ENCODE assay signal across 13 cellular contexts in genomic region chr10:28304032-28304571, GRCh38. TPM values are rescaled to one million over a fixed set of nuclear protein-coding genes. Genes with fewer than 3 reads are reported as not detected.
DNase-seq lines count a peak whose midpoint lies in the region; ATAC-seq, FAIRE-seq and TF ChIP-seq lines count a peak whose summit lies in the region.
"Had no signal": no experiment of that assay in that cellular context is flagged by ENCODE, and none has a peak within 500 bp of the region (broad histone marks: within the 10 kb centered on the region; RNA-seq: fewer than 3 reads in every experiment).

No MANE protein-coding gene starts in this region.

- CTCF ChIA-PET in K562 (lab: Yijun Ruan, JAX; ENCODE audit: low intra/inter-chr PET ratio): no interaction called here

- H3K36me3 ChIP-seq in HUES64 (ENCODE audit: insufficient read depth, low read length): no peaks in the 10 kb centered on the region
- no peaks in the 10 kb centered on the region for H3K36me3 ChIP-seq in K562 (ENCODE audit: control insufficient read depth, insufficient read depth, low read length)
- no peaks in the 10 kb centered on the region for H3K36me3 ChIP-seq in neural cell (ENCODE audit: insufficient read depth, low read length)

- H3K4me3 ChIP-seq in HUES64 (ENCODE audit: low read length): peak overlapping the region; percentile 77
- H3K4me3 ChIP-seq in K562: no peak overlapping the region
- H3K4me3 ChIP-seq in neural cell (ENCODE audit: low read length): peak overlapping the region; percentile 79

- H3K9ac ChIP-seq in HUES64 (ENCODE audit: low read depth, low read length) (no peak overlapping the region), K562 (ENCODE audit: insufficient read depth in 1 of 2, low read depth in 2 of 2, low read length in 2 of 2) (no peak overlapping the region), neural cell (ENCODE audit: low read length) (no peak overlapping the region)

- DNase-seq in DMS53 (lab: John Stamatoyannopoulos, UW): peak; percentile 7
- DNase-seq in DMS53 treated with DMSO at 0.1 percent for 48 hours (lab: John Stamatoyannopoulos, UW; ENCODE audit: unreplicated experiment): no peak
- no peak for DNase-seq in K562 (ENCODE audit: extremely low read depth in 1 of 4, low spot score in 3 of 4)
- no peak for DNase-seq in NCI-H748 treated with DMSO at 0.1 percent for 48 hours (lab: John Stamatoyannopoulos, UW)
- no peak for DNase-seq in NCI-H510A treated with DMSO at 0.1 percent for 48 hours (lab: John Stamatoyannopoulos, UW)
- DNase-seq in DMS153 (lab: John Stamatoyannopoulos, UW): no peak
- DNase-seq: EL, NCI-H1092 treated with DMSO at 0.1 percent for 48 hours, NCI-H774, T1000 had no signal

- WGBS in HUES64: 75% methylated on average over 1 of the region's 3 CpGs
- 0% methylated on average over 3 of the region's 3 CpGs for WGBS in K562 (ENCODE audit: insufficient coverage, low coverage, missing lambda C conversion rate)

- H3K4me1 ChIP-seq in HUES64 (ENCODE audit: insufficient read depth, low read length) (peaks cover 8% of the 10 kb centered on the region; the same call in 1 of the 2 replicates), K562 (replicated peaks in 1 of 2; ENCODE audit: control insufficient read depth in 2 of 2, insufficient read depth in 2 of 2, low read length in 2 of 2) (peaks cover 3% of the 10 kb centered on the region in 2 experiments; a peak in 2 of 5 replicates)

- no peaks in the 10 kb centered on the region for H3K9me3 ChIP-seq in HUES64 (ENCODE audit: insufficient read depth, low read depth, low read length)
- no peaks in the 10 kb centered on the region for H3K9me3 ChIP-seq in K562 (replicated peaks; ENCODE audit: control insufficient read depth, insufficient read depth, low read depth, low read length)
- no peaks in the 10 kb centered on the region for H3K9me3 ChIP-seq in neural cell (ENCODE audit: low read length)

- H4K20me1 ChIP-seq in K562 (replicated peaks; ENCODE audit: control insufficient read depth, insufficient read depth, low read length): no peaks in the 10 kb centered on the region
- no peaks in the 10 kb centered on the region for H4K20me1 ChIP-seq in neural cell (ENCODE audit: insufficient read depth)

- TF ChIP-seq CTCF in K562 (IDR thresholded peaks at IDR 0.05 in 2 of 3, conservative IDR thresholded peaks at IDR 0.05 in 1 of 3; ENCODE audit: insufficient read depth in 2 of 3, low read depth in 1 of 3, low read length in 3 of 3): no peak
- no peak for TF ChIP-seq CTCF in neural cell (IDR thresholded peaks at IDR 0.05; ENCODE audit: poor library complexity, severe bottlenecking)

- TF ChIP-seq RAD21 in K562 (CRISPR knock-in tag; conservative IDR thresholded peaks at IDR 0.05 in 1 of 2, IDR thresholded peaks at IDR 0.05 in 1 of 2): no peak
- TF ChIP-seq RAD21 in neural cell (conservative IDR thresholded peaks at IDR 0.05): no peak

- FAIRE-seq in K562 (lab: Jason Lieb, UNC): peak; percentile 57

- H3K79me2 ChIP-seq in K562 (ENCODE audit: control insufficient read depth, insufficient read depth, low read length) (no peaks in the 10 kb centered on the region), neural cell (replicated peaks; ENCODE audit: insufficient read depth, low read length) (peaks cover 4% of the 10 kb centered on the region)

- ATAC-seq in K562: no peak

- POLR2A ChIA-PET in K562 (lab: Yijun Ruan, JAX): no interaction called here

- H2AFZ ChIP-seq in K562 (ENCODE audit: low read depth, low read length) (no peak overlapping the region), neural cell (ENCODE audit: low read depth, low read length) (no peak overlapping the region)

- in situ Hi-C loops in K562 (cut with MboI): no loop called here

- no peaks in the 10 kb centered on the region for H3F3A ChIP-seq in neural cell (ENCODE audit: insufficient read depth, low read length, poor library complexity, severe bottlenecking)

- no peak for TF ChIP-seq POLR2A in K562 (conservative IDR thresholded peaks at IDR 0.05)

- no peak for TF ChIP-seq EP300 in K562 (IDR thresholded peaks at IDR 0.05; ENCODE audit: low read length)
- no peak for TF ChIP-seq EP300 in neural cell (conservative IDR thresholded peaks at IDR 0.05; ENCODE audit: poor library complexity, severe bottlenecking)

- H3K9me2 ChIP-seq in neural cell (ENCODE audit: insufficient read depth, low read length): no peaks in the 10 kb centered on the region

- BruUV-seq in K562 (replicated peaks; lab: Mats Ljungman, UMichigan): no TSS peak

- H3K27ac ChIP-seq in HUES64 (ENCODE audit: low read depth, low read length) (no peak overlapping the region), K562 (ENCODE audit: extremely low read depth, low read depth, low read length) (no peak overlapping the region), neural cell (ENCODE audit: low read length) (no peak overlapping the region)
- H3K27ac ChIP-seq: 22Rv1 had no signal

- no peaks in the 10 kb centered on the region for H3K9me1 ChIP-seq in K562 (ENCODE audit: control insufficient read depth, insufficient read depth, low read length)

- H3K4me2 ChIP-seq in K562 (ENCODE audit: insufficient read depth, low read length) (no peak overlapping the region), neural cell (ENCODE audit: low read length) (no peak overlapping the region)

- intact Hi-C loops in K562 (cut with micrococcal nuclease): no loop called here

- H3K27me3 ChIP-seq in HUES64 (ENCODE audit: insufficient read depth, low read length) (peaks cover 35% of the 10 kb centered on the region), K562 (ENCODE audit: control insufficient read depth in 2 of 2, insufficient read depth in 2 of 2, low read length in 2 of 2) (peaks cover 0 to 3% of the 10 kb centered on the region in 2 experiments; a peak in 2 of 5 replicates), neural cell (ENCODE audit: insufficient read depth, low read depth, low read length) (peaks cover 23% of the 10 kb centered on the region)

TF ChIP-seq in K562, 482 proteins besides CTCF, POLR2A, EP300 and RAD21 (continues in another document):
- no peak for TF ChIP-seq TFE3 (CRISPR knock-in tag; IDR thresholded peaks at IDR 0.05)
- TF ChIP-seq CEBPG (CRISPR knock-in tag; IDR thresholded peaks at IDR 0.05): no peak
- peak in 1 of 2 experiments; percentile 64; a peak in 3 of 4 replicates for TF ChIP-seq CEBPG (tag; conservative IDR thresholded peaks at IDR 0.05 in 1 of 2, IDR thresholded peaks at IDR 0.05 in 1 of 2)
- no peak for TF ChIP-seq MYC (IDR thresholded peaks at IDR 0.05; ENCODE audit: low read depth, low read length)
- no peak for TF ChIP-seq MYC (CRISPR knock-in tag; IDR thresholded peaks at IDR 0.05; ENCODE audit: borderline replicate concordance, low read depth)

TF ChIP-seq in neural cell, 6 proteins besides CTCF, POLR2A, EP300 and RAD21:
- TF ChIP-seq REST (IDR thresholded peaks at IDR 0.05; ENCODE audit: borderline replicate concordance): no peak
- TF ChIP-seq POLR2AphosphoS5 (IDR thresholded peaks at IDR 0.05): no peak
- TF ChIP-seq EZH2 (IDR thresholded peaks at IDR 0.05; ENCODE audit: borderline replicate concordance, insufficient read depth, low read length, poor library complexity, severe bottlenecking): no peak
- no peak for TF ChIP-seq SMC3 (conservative IDR thresholded peaks at IDR 0.05; ENCODE audit: poor library complexity)
- no peak for TF ChIP-seq MXI1 (conservative IDR thresholded peaks at IDR 0.05; ENCODE audit: poor library complexity, severe bottlenecking)
- no peak for TF ChIP-seq TAF1 (IDR thresholded peaks at IDR 0.05; ENCODE audit: low read depth)

RNA-seq across cellular contexts. Expression of gene MPP7, which starts 1.2 kb away (rescaled TPM):
- 3.9 TPM for polyA plus RNA-seq in HUES64 (2013, experiment 1 of 2)
- polyA plus RNA-seq in HUES64 (2013, experiment 2 of 2): 4.3 TPM
- 0.56 and 0.67 TPM in 2 replicates for total RNA-seq in K562 (2011; cell fraction: chromatin; rRNA removed; ENCODE audit: low replicate concordance)
- total RNA-seq in K562 (2011; cell fraction: nucleolus; rRNA removed): 0.13 and 0.83 TPM in 2 replicates
- total RNA-seq in K562 (2011; cell fraction: nucleoplasm; rRNA removed): 0.69 and 1.0 TPM in 2 replicates
- total RNA-seq in K562 (2014; rRNA removed) (0.20 and 0.23 TPM in 2 replicates), K562 (2014; rRNA removed; fragmentation: Illumina TruSeq; extraction: Trizol) (0.25 and 0.35 TPM in 2 replicates), K562 (2015; rRNA removed; fragmentation: Illumina TruSeq; extraction: Trizol) (0.15 and 0.22 TPM in 2 replicates), K562 (2021) (0.27 and 0.38 TPM in 2 replicates)
- polyA plus RNA-seq in K562 (2011; rRNA removed) (0.28 and 0.50 TPM in 2 replicates), K562 (2014; fragmentation: Illumina TruSeq; extraction: Trizol) (0.12 and 0.22 TPM in 2 replicates), K562 (2014; fragmentation: Nextera tagmentation; extraction: Ambion mirVana) (under 1 TPM; 0.03 TPM), K562 (2014; rRNA removed) (0.28 and 0.39 TPM in 2 replicates), neural cell (3.7 and 6.1 TPM in 2 replicates)
- 0.06 and 0.25 TPM in 2 replicates for polyA plus RNA-seq in K562 (2011; cell fraction: cytosol; rRNA removed)
- polyA plus RNA-seq in K562 (2011; cell fraction: nucleus; rRNA removed): 0.28 and 0.50 TPM in 2 replicates
- 0.17 and 0.39 TPM in 2 replicates for polyA plus RNA-seq in K562 (2012)
- 1.2 and 1.3 TPM in 2 replicates for polyA minus RNA-seq in K562 (2011; rRNA and poly(A)+ RNA removed)
- polyA minus RNA-seq in K562 (2011; cell fraction: cytosol; rRNA and poly(A)+ RNA removed): 0.29 TPM in 1 of 2 replicates, not detected in the other
- 0.22 and 0.27 TPM in 2 replicates for polyA minus RNA-seq in K562 (2011; cell fraction: nucleus; rRNA and poly(A)+ RNA removed)
- polyA minus RNA-seq in neural cell: 10.2 and 13.5 TPM in 2 replicates
